ENCODE assay signal across 11 cellular contexts in the genomic region with DNA sequence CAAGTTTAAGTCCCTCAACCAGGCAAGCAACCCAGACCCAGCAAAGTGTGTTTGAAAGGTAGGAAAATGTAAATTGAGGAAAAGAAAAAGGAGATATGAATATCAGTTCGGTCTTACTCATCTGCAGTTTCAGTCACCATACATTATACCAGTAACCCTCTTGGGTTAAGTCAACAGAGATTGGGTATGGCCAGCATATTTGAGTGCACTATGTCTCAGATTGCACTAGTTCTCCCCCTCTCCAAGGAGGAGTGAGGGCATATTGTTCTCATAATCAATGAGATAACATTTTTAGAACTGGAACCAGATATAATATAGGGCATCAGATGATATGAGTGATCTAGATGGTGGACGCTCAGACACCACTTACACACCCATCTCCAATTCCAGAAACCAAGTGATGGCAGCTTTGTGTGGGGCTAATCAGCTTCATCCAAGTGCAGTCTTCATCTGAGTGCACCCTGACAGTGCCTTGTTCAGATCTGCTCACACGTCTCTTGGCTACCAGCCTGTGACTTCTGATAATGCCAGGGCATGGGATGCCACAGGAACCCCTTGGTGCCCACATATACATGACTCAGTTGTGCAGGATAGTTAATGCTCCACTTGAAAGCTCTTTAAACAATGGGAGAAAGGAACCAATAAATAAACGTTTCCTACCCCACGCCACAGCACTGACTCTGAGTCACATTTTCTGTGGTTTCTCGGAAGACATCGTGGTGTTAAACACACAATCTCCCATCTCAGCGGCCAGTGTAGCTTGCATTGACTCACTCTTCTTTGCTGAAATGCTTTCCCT.
DNase-seq lines count a peak whose midpoint lies in the region; ATAC-seq and TF ChIP-seq lines count a peak whose summit lies in the region.
"Had no signal": no experiment of that assay in that cellular context is flagged by ENCODE, and none has a peak within 500 bp of the region (broad histone marks: within the 10 kb centered on the region; RNA-seq: fewer than 3 reads in every experiment).

No MANE protein-coding gene starts in this region.

- no TSS peak for BruUV-seq in Panc1 (replicated peaks; lab: Mats Ljungman, UMichigan)

- intact Hi-C loops in Panc1 (cut with micrococcal nuclease; ENCODE audit: unreplicated experiment) = no loop called here
- intact Hi-C loops in sigmoid colon (cut with DNase I) = no loop called here

- no peak overlapping the region for H3K4me3 Mint-ChIP-seq in chondrocyte (ENCODE audit: unreplicated experiment)
- H3K4me3 Mint-ChIP-seq in type B pancreatic cell = no peak overlapping the region
- H3K4me3 Mint-ChIP-seq: activated naive CD8-positive, alpha-beta T cell had no signal

- H3K4me1 Mint-ChIP-seq in chondrocyte (ENCODE audit: low read depth) (peaks cover 47% of the 10 kb centered on the region), type B pancreatic cell (ENCODE audit: unreplicated experiment) (peaks cover 7% of the 10 kb centered on the region)

- CTCF ChIA-PET in Panc1 (lab: Charles Lee) = no interaction called here

- H3K9me3 ChIP-seq in Panc1 (ENCODE audit: control insufficient read depth, insufficient read depth, low read depth, low read length) (no peaks in the 10 kb centered on the region), sigmoid colon (no peaks in the 10 kb centered on the region)

- peak overlapping the region; percentile 96 for H3K27ac ChIP-seq in Panc1 (ENCODE audit: low read length)
- peak overlapping the region in 3 of 4 donors; percentile 17 to 42 (median 18) for H3K27ac ChIP-seq in sigmoid colon
- H3K27ac ChIP-seq in caudate nucleus (ENCODE audit: low read depth, low read length) = no peak overlapping the region

- TF ChIP-seq POLR2A in sigmoid colon (IDR thresholded peaks at IDR 0.05) = no peak

- no peaks in the 10 kb centered on the region for H3K36me3 ChIP-seq in Panc1 (ENCODE audit: control insufficient read depth, insufficient read depth, low read length)
- no peaks in the 10 kb centered on the region for H3K36me3 ChIP-seq in sigmoid colon

- TF ChIP-seq CTCF in Panc1 (IDR thresholded peaks at IDR 0.05) = no peak
- TF ChIP-seq CTCF in chondrocyte (IDR thresholded peaks at IDR 0.05) = no peak
- no peak for TF ChIP-seq CTCF in sigmoid colon (IDR thresholded peaks at IDR 0.05)
- no peak for TF ChIP-seq CTCF in type B pancreatic cell (conservative IDR thresholded peaks at IDR 0.05)

- H3K27me3 Mint-ChIP-seq in chondrocyte (ENCODE audit: low read depth) (no peaks in the 10 kb centered on the region), type B pancreatic cell (no peaks in the 10 kb centered on the region)

- in situ Hi-C loops in Panc1 (cut with HindIII; ENCODE audit: low pct_unique_long_range_greater_than_20kb, low sequenced_read_pairs) = no loop called here

- WGBS in sigmoid colon, 2 donors = 56 to 69% methylated on average over 8 of the region's 8 CpGs

- peak; percentile 51 for ATAC-seq in Panc1

- DNase-seq in ELR (ENCODE audit: low read depth) (peak; percentile 96), Panc1 (ENCODE audit: low read depth, low spot score) (no peak), chondrocyte (ENCODE audit: low spot score) (no peak), sigmoid colon (no peak), caudate nucleus (lab: John Stamatoyannopoulos, UW) (no peak), NCI-H128 (lab: John Stamatoyannopoulos, UW; ENCODE audit: unreplicated experiment) (no peak), type B pancreatic cell (ENCODE audit: extremely low spot score, unreplicated experiment) (no peak), NCI-H345 (lab: John Stamatoyannopoulos, UW) (no peak)
- DNase-seq: NCI-H187 had no signal

- H3K9me3 Mint-ChIP-seq in chondrocyte (ENCODE audit: low read depth) = peaks cover 3% of the 10 kb centered on the region
- H3K9me3 Mint-ChIP-seq in type B pancreatic cell = peaks cover 3% of the 10 kb centered on the region

- H3K4me3 ChIP-seq in Panc1 (ENCODE audit: low read depth in 2 of 2, low read length in 2 of 2) = no peak overlapping the region
- no peak overlapping the region for H3K4me3 ChIP-seq in sigmoid colon

- H3K27ac Mint-ChIP-seq in chondrocyte (ENCODE audit: unreplicated experiment) (peak overlapping the region; percentile 75), type B pancreatic cell (no peak overlapping the region)
- H3K27ac Mint-ChIP-seq: activated naive CD8-positive, alpha-beta T cell; progenitor cell of endocrine pancreas had no signal

- H3K36me3 Mint-ChIP-seq in chondrocyte (ENCODE audit: low read depth) (no peaks in the 10 kb centered on the region), type B pancreatic cell (no peaks in the 10 kb centered on the region)

- TF ChIP-seq EP300 in sigmoid colon (IDR thresholded peaks at IDR 0.05) = no peak

- H3K4me1 ChIP-seq in Panc1 (ENCODE audit: control insufficient read depth, insufficient read depth, low read length) (peaks cover 22% of the 10 kb centered on the region), sigmoid colon (peaks cover 0 to 37% (median 17%) of the 10 kb centered on the region in 4 donors)

- H3K27me3 ChIP-seq in Panc1 (ENCODE audit: control insufficient read depth, insufficient read depth, low read length) (no peaks in the 10 kb centered on the region), sigmoid colon (no peaks in the 10 kb centered on the region)

- POLR2A ChIA-PET in Panc1 (lab: Charles Lee) = no interaction called here
